In the genomic region with DNA sequence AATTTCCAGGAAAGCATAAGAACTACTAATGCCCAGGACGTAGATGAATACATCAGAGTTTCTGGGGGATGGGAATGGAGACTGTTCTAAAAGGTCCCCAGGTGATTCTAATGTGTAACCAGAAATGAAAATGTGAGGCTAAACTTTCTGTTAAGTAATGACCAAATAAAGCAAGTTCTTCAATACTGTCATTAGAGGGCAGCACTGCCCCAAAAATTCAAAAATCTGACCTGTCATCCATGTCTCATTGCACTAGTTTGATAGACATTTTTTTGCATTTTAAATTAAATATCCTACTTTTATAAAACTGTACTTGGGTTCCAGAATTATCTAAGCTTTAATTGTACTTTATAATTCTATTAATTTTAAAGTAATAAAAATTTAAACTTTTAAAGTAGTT, we compare ENCODE assay signal across 9 cellular contexts.
A peak's percentile ranks its signal among the peaks of the same experiment; 100 is the strongest.
DNase-seq lines count a peak whose midpoint lies in the region; ATAC-seq and TF ChIP-seq lines count a peak whose summit lies in the region.
"Had no signal": no experiment of that assay in that cellular context is flagged by ENCODE, and none has a peak within 500 bp of the region (broad histone marks: within the 10 kb centered on the region; RNA-seq: fewer than 3 reads in every experiment).

No MANE protein-coding gene starts in this region.

- no peak overlapping the region for H3K4me2 ChIP-seq in GM23248 (ENCODE audit: unreplicated experiment)

- DNase-seq in right atrium auricular region (ENCODE audit: low spot score): no peak
- DNase-seq in Right ventricle myocardium inferior (ENCODE audit: missing footprints): no peak
- DNase-seq in GM23248: peak; percentile 58
- peak; percentile 53 for DNase-seq in LoVo (ENCODE audit: low spot score)
- DNase-seq in SK-N-DZ (ENCODE audit: low spot score): peak; percentile 45
- DNase-seq in foreskin melanocyte: peak; percentile 24
- DNase-seq in superior temporal gyrus (ENCODE audit: extremely low spot score): peak; percentile 78
- no peak for DNase-seq in lower leg skin (ENCODE audit: low spot score in 2 of 2)

- in situ Hi-C loops in GM23248 (cut with MboI): no loop called here

- H3K36me3 ChIP-seq in right atrium auricular region (no peaks in the 10 kb centered on the region), GM23248 (ENCODE audit: low read depth) (no peaks in the 10 kb centered on the region)

- no peak for ATAC-seq in Right ventricle myocardium inferior

- peak; percentile 48 to 73 for TF ChIP-seq CTCF in right atrium auricular region (IDR thresholded peaks at IDR 0.05)
- no peak for TF ChIP-seq CTCF in lower leg skin (IDR thresholded peaks at IDR 0.05)

- no peaks in the 10 kb centered on the region for H4K20me1 ChIP-seq in GM23248 (ENCODE audit: insufficient read depth)

- H3K79me2 ChIP-seq in GM23248 (ENCODE audit: insufficient read depth): no peaks in the 10 kb centered on the region

- no peaks in the 10 kb centered on the region for H3F3A ChIP-seq in GM23248 (ENCODE audit: insufficient read depth)

- 0% methylated on average over 1 of the region's 1 CpG for WGBS in GM23248 (ENCODE audit: low coverage in 1 of 2, low lambda C conversion rate in 2 of 2, missing lambda C conversion rate in 2 of 2), 2 experiments
- 0 to 3% methylated on average over 1 of the region's 1 CpG for WGBS in lower leg skin, 2 donors

- H3K9ac ChIP-seq in GM23248: no peak overlapping the region

- no peaks in the 10 kb centered on the region for H3K27me3 ChIP-seq in right atrium auricular region
- H3K27me3 ChIP-seq in GM23248 (replicated peaks; ENCODE audit: insufficient read depth): no peaks in the 10 kb centered on the region

- intact Hi-C loops in Right ventricle myocardium inferior (cut with DNase I): loop anchor here (5.0 kb wide), 2 partner anchors 225 to 345 kb away; no protein-coding TSS in a partner anchor
- intact Hi-C loops in lower leg skin (cut with DNase I; ENCODE audit: low total_unique reads): no loop called here

- H3K9me2 ChIP-seq in GM23248 (ENCODE audit: insufficient read depth): no peaks in the 10 kb centered on the region

- H3K9me3 ChIP-seq in right atrium auricular region (no peaks in the 10 kb centered on the region), GM23248 (ENCODE audit: low read depth) (no peaks in the 10 kb centered on the region)

- H2AFZ ChIP-seq in GM23248: no peak overlapping the region

- H3K4me1 ChIP-seq in right atrium auricular region (no peaks in the 10 kb centered on the region), GM23248 (ENCODE audit: insufficient read depth) (no peaks in the 10 kb centered on the region)

- no peak overlapping the region for H3K27ac ChIP-seq in right atrium auricular region
- no peak overlapping the region for H3K27ac ChIP-seq in GM23248
- H3K27ac ChIP-seq: HL-60 had no signal

- no peak for TF ChIP-seq POLR2A in lower leg skin (IDR thresholded peaks at IDR 0.05)

- H3K4me3 ChIP-seq in right atrium auricular region (no peak overlapping the region), GM23248 (no peak overlapping the region), lower leg skin (ENCODE audit: low read depth, poor library complexity, severe bottlenecking) (no peak overlapping the region)

Comparison
In these comparisons a context has a peak if more than half of its experiments do, and no peak if none do; other contexts are left out.
1. DNase-seq: peak in GM23248 (single experiment), LoVo (single experiment), SK-N-DZ (single experiment), foreskin melanocyte (single experiment) and superior temporal gyrus (single experiment); none in right atrium auricular region (single experiment), Right ventricle myocardium inferior (single experiment) and lower leg skin (0 of 2).
2. CTCF ChIP-seq: peak in right atrium auricular region (2 of 2); none in lower leg skin (0 of 3).